ENCODE assay signal across 32 cellular contexts in genomic region chr14:104438166-104438887, GRCh38.
DNase-seq lines count a peak whose midpoint lies in the region; ATAC-seq and TF ChIP-seq lines count a peak whose summit lies in the region.
"Had no signal": no experiment of that assay in that cellular context is flagged by ENCODE, and none has a peak within 500 bp of the region (broad histone marks: within the 10 kb centered on the region; RNA-seq: fewer than 3 reads in every experiment).

No MANE protein-coding gene starts in this region.

- H3K27me3 ChIP-seq in left ventricle myocardium inferior (ENCODE audit: low read depth): no peaks in the 10 kb centered on the region
- H3K27me3 ChIP-seq in lung (ENCODE audit: control insufficient read depth, insufficient read depth): no peaks in the 10 kb centered on the region
- H3K27me3 ChIP-seq: esophagus squamous epithelium, stomach had no signal

- H3K36me3 ChIP-seq in left ventricle myocardium inferior (no peaks in the 10 kb centered on the region), lung (ENCODE audit: control insufficient read depth in 2 of 2, insufficient read depth in 2 of 2, low read length in 2 of 2) (no peaks in the 10 kb centered on the region)
- H3K36me3 ChIP-seq: esophagus squamous epithelium, stomach, tibial artery had no signal

- H3K27ac ChIP-seq in left ventricle myocardium inferior (replicated peaks) (no peak overlapping the region), lung (ENCODE audit: low read depth in 1 of 2, low read length in 1 of 2) (no peak overlapping the region)
- H3K27ac ChIP-seq: esophagus squamous epithelium, PC-9, stomach, tibial artery had no signal

- 89% methylated on average over 18 of the region's 18 CpGs for WGBS in lung, 2 donors

- peaks cover 15% of the 10 kb centered on the region for H3K9me3 ChIP-seq in left ventricle myocardium inferior (replicated peaks)
- no peaks in the 10 kb centered on the region for H3K9me3 ChIP-seq in lung (ENCODE audit: control insufficient read depth in 2 of 2, insufficient read depth in 1 of 2, low read length in 1 of 2)
- H3K9me3 ChIP-seq: esophagus squamous epithelium, stomach had no signal

- TF ChIP-seq CTCF in left ventricle myocardium inferior (IDR thresholded peaks at IDR 0.05; ENCODE audit: borderline replicate concordance): no peak
- no peak for TF ChIP-seq CTCF in lung (IDR thresholded peaks at IDR 0.05; ENCODE audit: control extremely low read depth, extremely low read depth)
- no peak for TF ChIP-seq CTCF in type B pancreatic cell (conservative IDR thresholded peaks at IDR 0.05)

- H3K4me3 Mint-ChIP-seq in type B pancreatic cell: no peak overlapping the region
- H3K4me3 Mint-ChIP-seq: activated naive CD4-positive, alpha-beta T cell treated with anti-CD3 and anti-CD28 coated beads, Interleukin-2, amount 50 U/mL, for 24 hours; CD4-positive, alpha-beta T cell; naive B cell; WTC11 had no signal

- no peak for ATAC-seq in activated CD4-positive, CD25-positive, alpha-beta regulatory T cell treated with anti-CD3 and anti-CD28 coated beads, Interleukin-2, amount 50 U/mL, for 24 hours
- ATAC-seq in left ventricle myocardium superior (no peak), lung (ENCODE audit: insufficient read depth, low FRiP score) (no peak), HG02970 (IDR thresholded peaks at IDR 0.05; ENCODE audit: low FRiP score, unreplicated experiment) (no peak)
- ATAC-seq: WTC11 had no signal

- H3K36me3 Mint-ChIP-seq in type B pancreatic cell: no peaks in the 10 kb centered on the region
- H3K36me3 Mint-ChIP-seq: activated naive CD4-positive, alpha-beta T cell treated with anti-CD3 and anti-CD28 coated beads, Interleukin-2, amount 50 U/mL, for 24 hours; naive B cell; WTC11 had no signal

- peaks cover 5% of the 10 kb centered on the region for H3K4me1 Mint-ChIP-seq in type B pancreatic cell (ENCODE audit: unreplicated experiment)
- H3K4me1 Mint-ChIP-seq: activated naive CD4-positive, alpha-beta T cell treated with anti-CD3 and anti-CD28 coated beads, Interleukin-2, amount 50 U/mL, for 24 hours; naive B cell had no signal

- DNase-seq in activated CD4-positive, CD25-positive, alpha-beta regulatory T cell treated with anti-CD3 and anti-CD28 coated beads, Interleukin-2, amount 50 U/mL, for 72 hours: peak; percentile 28
- peak; percentile 7 for DNase-seq in left ventricle myocardium inferior
- no peak for DNase-seq in left ventricle myocardium superior
- DNase-seq in lung (ENCODE audit: low spot score): peak; percentile 25
- DNase-seq in type B pancreatic cell (ENCODE audit: extremely low spot score, unreplicated experiment): peak; percentile 62
- no peak for DNase-seq in activated gamma-delta T cell (lab: John Stamatoyannopoulos, UW)
- DNase-seq: activated CD4-positive, alpha-beta T cell treated with anti-CD3 and anti-CD28 coated beads, Interleukin-2, amount 50 U/mL, for 4 hours; amygdala; cortex of kidney; DMS 273 treated with DMSO at 0.1 percent for 48 hours; EL; esophagus squamous epithelium; foreskin melanocyte; IMR-90; naive B cell; NCI-H1048; NCI-H187; NCI-H2171 treated with DMSO at 0.1 percent for 48 hours; NCI-H524; NK-92 treated with Interleukin-12 subunit alpha and Interleukin-12 subunit beta, amount 100 ng/mL, for 24 hours; nucleus accumbens; PC-9; SHP77 treated with DMSO at 0.1 percent for 48 hours; SW 1271; tibial artery had no signal

- peaks cover 9% of the 10 kb centered on the region for H3K27me3 Mint-ChIP-seq in type B pancreatic cell
- H3K27me3 Mint-ChIP-seq: activated naive CD4-positive, alpha-beta T cell treated with anti-CD3 and anti-CD28 coated beads, Interleukin-2, amount 50 U/mL, for 24 hours; CD4-positive, alpha-beta T cell had no signal

- no peak overlapping the region for H3K27ac Mint-ChIP-seq in type B pancreatic cell
- H3K27ac Mint-ChIP-seq: activated naive CD4-positive, alpha-beta T cell treated with anti-CD3 and anti-CD28 coated beads, Interleukin-2, amount 50 U/mL, for 24 hours; CD4-positive, alpha-beta T cell; WTC11 had no signal

- H3K9me3 Mint-ChIP-seq in type B pancreatic cell: peaks cover 7% of the 10 kb centered on the region
- H3K9me3 Mint-ChIP-seq: activated naive CD4-positive, alpha-beta T cell treated with anti-CD3 and anti-CD28 coated beads, Interleukin-2, amount 50 U/mL, for 24 hours; CD4-positive, alpha-beta T cell; naive B cell; WTC11 had no signal

- H3K4me1 ChIP-seq in left ventricle myocardium inferior (peaks cover 19% of the 10 kb centered on the region), lung (ENCODE audit: control insufficient read depth in 2 of 2, insufficient read depth in 2 of 2, low read length in 2 of 2) (peaks cover 0 to 22% of the 10 kb centered on the region in 2 donors)

- H3K4me3 ChIP-seq in left ventricle myocardium inferior: no peak overlapping the region
- no peak overlapping the region for H3K4me3 ChIP-seq in lung
- H3K4me3 ChIP-seq: esophagus squamous epithelium, PC-9, smooth muscle cell, stomach, tibial artery had no signal

- intact Hi-C loops in left ventricle myocardium inferior (cut with micrococcal nuclease): no loop called here
- intact Hi-C loops in left ventricle myocardium superior (cut with micrococcal nuclease): no loop called here

Comparison
In these comparisons a context has a peak if more than half of its experiments do, and no peak if none do; other contexts are left out.
1. DNase-seq: peak in activated CD4-positive, CD25-positive, alpha-beta regulatory T cell treated with anti-CD3 and anti-CD28 coated beads, Interleukin-2, amount 50 U/mL, for 72 hours (single experiment), left ventricle myocardium inferior (single experiment), lung (single experiment) and type B pancreatic cell (single experiment); none in left ventricle myocardium superior (single experiment) and activated gamma-delta T cell (single experiment).